In the genomic region with DNA sequence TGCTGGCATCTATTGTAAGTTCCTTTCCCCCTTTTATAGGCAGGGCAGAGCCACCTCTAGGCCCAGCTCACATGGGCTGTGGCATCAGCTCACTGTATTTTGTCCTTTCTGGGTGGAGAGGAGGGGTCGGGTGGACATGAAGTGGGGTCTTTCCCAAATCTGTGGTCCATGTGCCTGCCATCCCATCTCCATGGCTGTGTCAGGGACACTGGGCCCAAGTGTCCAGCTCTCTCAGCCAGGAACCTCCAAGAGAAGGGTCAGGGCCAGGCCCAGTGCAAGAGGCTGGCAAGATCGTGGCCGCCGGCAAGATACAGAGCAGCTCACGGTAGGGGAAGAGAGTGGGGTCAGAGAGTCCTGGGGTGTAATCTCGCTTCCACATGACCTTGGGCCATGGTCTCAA, we compare ENCODE assay signal across 23 cellular contexts.
"Had no signal": no experiment of that assay in that cellular context is flagged by ENCODE, and none has a peak within 500 bp of the region (broad histone marks: within the 10 kb centered on the region; RNA-seq: fewer than 3 reads in every experiment).

No MANE protein-coding gene starts in this region.

- H3K27me3 ChIP-seq: SJSA1 had no signal

- H3K4me2 ChIP-seq: KMS-11 had no signal

- DNase-seq: MV-4-11, NCI-H1048, NCI-H1105, NCI-H1417, NCI-H1436 treated with DMSO at 0.1 percent for 48 hours, NCI-H1694, NCI-H1930, NCI-H2081, NCI-H2171, NCI-H226, NCI-H446, NCI-H510A, NCI-H524 treated with DMSO at 0.1 percent for 48 hours, NCI-H69, NCI-H774, Right ventricle myocardium superior, RPMI8226, SIG-M5 had no signal

- H3K4me1 ChIP-seq: SJSA1 had no signal

- H3K27ac ChIP-seq: KMS-11, SJSA1, SK-N-MC had no signal

- H3K9me3 ChIP-seq: SJSA1 had no signal

- H3K27ac Mint-ChIP-seq: IgD-negative memory B cell had no signal

- H3K4me3 ChIP-seq: K562, SJSA1, SK-N-MC had no signal

- H3K4me3 Mint-ChIP-seq: IgD-negative memory B cell had no signal

- H3K36me3 Mint-ChIP-seq: IgD-negative memory B cell had no signal

- H3K9ac ChIP-seq: KMS-11 had no signal

- H3K36me3 ChIP-seq: SJSA1 had no signal
